In the genomic region with DNA sequence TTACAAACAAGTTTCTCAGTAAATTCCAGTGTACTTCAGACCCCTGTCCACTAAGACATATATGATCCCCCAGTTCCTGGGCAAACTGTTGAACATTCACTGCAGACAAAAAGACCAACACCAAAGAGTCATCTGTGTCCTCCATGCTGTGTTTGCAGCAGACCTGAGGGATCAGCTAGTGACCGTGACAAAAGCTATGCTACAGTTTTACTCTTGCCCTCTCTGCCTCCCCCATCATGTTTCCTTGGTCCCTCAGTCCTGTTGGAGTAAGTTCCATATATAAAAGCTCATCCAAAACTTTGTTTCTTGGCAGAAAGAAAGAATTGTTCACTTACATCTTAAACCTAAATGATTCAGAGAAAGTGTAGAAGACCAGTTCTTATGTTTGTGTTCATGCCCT, we compare ENCODE assay signal across 2 cellular contexts.
TF ChIP-seq lines count a peak whose summit lies in the region.

No MANE protein-coding gene starts in this region.

TF ChIP-seq in SK-N-SH, 30 proteins besides CTCF, POLR2A, EP300 and RAD21:
- TF ChIP-seq, protein P1, sequence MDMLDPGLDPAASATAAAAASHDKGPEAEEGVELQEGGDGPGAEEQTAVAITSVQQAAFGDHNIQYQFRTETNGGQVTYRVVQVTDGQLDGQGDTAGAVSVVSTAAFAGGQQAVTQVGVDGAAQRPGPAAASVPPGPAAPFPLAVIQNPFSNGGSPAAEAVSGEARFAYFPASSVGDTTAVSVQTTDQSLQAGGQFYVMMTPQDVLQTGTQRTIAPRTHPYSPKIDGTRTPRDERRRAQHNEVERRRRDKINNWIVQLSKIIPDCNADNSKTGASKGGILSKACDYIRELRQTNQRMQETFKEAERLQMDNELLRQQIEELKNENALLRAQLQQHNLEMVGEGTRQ (IDR thresholded peaks at IDR 0.05; ENCODE audit: borderline replicate concordance, low read depth, low read length), result no peak
- TF ChIP-seq, protein P2, sequence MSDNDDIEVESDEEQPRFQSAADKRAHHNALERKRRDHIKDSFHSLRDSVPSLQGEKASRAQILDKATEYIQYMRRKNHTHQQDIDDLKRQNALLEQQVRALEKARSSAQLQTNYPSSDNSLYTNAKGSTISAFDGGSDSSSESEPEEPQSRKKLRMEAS (IDR thresholded peaks at IDR 0.05; ENCODE audit: low read depth), result no peak
- no peak for TF ChIP-seq NFIC (IDR thresholded peaks at IDR 0.05; ENCODE audit: borderline replicate concordance)
- TF ChIP-seq, protein P3, sequence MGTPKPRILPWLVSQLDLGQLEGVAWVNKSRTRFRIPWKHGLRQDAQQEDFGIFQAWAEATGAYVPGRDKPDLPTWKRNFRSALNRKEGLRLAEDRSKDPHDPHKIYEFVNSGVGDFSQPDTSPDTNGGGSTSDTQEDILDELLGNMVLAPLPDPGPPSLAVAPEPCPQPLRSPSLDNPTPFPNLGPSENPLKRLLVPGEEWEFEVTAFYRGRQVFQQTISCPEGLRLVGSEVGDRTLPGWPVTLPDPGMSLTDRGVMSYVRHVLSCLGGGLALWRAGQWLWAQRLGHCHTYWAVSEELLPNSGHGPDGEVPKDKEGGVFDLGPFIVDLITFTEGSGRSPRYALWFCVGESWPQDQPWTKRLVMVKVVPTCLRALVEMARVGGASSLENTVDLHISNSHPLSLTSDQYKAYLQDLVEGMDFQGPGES (IDR thresholded peaks at IDR 0.05; ENCODE audit: low read depth, low read length), result no peak
- no peak for TF ChIP-seq SIN3A (IDR thresholded peaks at IDR 0.05; ENCODE audit: borderline replicate concordance, low read depth, low read length)
- no peak for TF ChIP-seq TEAD4 (IDR thresholded peaks at IDR 0.05; ENCODE audit: borderline replicate concordance, insufficient read depth)
- TF ChIP-seq, protein P4, sequence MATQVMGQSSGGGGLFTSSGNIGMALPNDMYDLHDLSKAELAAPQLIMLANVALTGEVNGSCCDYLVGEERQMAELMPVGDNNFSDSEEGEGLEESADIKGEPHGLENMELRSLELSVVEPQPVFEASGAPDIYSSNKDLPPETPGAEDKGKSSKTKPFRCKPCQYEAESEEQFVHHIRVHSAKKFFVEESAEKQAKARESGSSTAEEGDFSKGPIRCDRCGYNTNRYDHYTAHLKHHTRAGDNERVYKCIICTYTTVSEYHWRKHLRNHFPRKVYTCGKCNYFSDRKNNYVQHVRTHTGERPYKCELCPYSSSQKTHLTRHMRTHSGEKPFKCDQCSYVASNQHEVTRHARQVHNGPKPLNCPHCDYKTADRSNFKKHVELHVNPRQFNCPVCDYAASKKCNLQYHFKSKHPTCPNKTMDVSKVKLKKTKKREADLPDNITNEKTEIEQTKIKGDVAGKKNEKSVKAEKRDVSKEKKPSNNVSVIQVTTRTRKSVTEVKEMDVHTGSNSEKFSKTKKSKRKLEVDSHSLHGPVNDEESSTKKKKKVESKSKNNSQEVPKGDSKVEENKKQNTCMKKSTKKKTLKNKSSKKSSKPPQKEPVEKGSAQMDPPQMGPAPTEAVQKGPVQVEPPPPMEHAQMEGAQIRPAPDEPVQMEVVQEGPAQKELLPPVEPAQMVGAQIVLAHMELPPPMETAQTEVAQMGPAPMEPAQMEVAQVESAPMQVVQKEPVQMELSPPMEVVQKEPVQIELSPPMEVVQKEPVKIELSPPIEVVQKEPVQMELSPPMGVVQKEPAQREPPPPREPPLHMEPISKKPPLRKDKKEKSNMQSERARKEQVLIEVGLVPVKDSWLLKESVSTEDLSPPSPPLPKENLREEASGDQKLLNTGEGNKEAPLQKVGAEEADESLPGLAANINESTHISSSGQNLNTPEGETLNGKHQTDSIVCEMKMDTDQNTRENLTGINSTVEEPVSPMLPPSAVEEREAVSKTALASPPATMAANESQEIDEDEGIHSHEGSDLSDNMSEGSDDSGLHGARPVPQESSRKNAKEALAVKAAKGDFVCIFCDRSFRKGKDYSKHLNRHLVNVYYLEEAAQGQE (IDR thresholded peaks at IDR 0.05; ENCODE audit: low read depth, low read length), result no peak
- no peak for TF ChIP-seq YY1 (IDR thresholded peaks at IDR 0.05; ENCODE audit: low read depth)
- no peak for TF ChIP-seq MXI1 (IDR thresholded peaks at IDR 0.05; ENCODE audit: low read depth, low read length)
- no peak for TF ChIP-seq RCOR1 (IDR thresholded peaks at IDR 0.05; ENCODE audit: low read length)
- TF ChIP-seq, protein P5, sequence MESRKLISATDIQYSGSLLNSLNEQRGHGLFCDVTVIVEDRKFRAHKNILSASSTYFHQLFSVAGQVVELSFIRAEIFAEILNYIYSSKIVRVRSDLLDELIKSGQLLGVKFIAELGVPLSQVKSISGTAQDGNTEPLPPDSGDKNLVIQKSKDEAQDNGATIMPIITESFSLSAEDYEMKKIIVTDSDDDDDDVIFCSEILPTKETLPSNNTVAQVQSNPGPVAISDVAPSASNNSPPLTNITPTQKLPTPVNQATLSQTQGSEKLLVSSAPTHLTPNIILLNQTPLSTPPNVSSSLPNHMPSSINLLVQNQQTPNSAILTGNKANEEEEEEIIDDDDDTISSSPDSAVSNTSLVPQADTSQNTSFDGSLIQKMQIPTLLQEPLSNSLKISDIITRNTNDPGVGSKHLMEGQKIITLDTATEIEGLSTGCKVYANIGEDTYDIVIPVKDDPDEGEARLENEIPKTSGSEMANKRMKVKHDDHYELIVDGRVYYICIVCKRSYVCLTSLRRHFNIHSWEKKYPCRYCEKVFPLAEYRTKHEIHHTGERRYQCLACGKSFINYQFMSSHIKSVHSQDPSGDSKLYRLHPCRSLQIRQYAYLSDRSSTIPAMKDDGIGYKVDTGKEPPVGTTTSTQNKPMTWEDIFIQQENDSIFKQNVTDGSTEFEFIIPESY (IDR thresholded peaks at IDR 0.05; ENCODE audit: borderline replicate concordance, low read depth), result no peak
- TF ChIP-seq, protein P6, sequence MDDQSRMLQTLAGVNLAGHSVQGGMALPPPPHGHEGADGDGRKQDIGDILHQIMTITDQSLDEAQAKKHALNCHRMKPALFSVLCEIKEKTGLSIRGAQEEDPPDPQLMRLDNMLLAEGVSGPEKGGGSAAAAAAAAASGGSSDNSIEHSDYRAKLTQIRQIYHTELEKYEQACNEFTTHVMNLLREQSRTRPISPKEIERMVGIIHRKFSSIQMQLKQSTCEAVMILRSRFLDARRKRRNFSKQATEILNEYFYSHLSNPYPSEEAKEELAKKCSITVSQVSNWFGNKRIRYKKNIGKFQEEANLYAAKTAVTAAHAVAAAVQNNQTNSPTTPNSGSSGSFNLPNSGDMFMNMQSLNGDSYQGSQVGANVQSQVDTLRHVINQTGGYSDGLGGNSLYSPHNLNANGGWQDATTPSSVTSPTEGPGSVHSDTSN (IDR thresholded peaks at IDR 0.05), result no peak
TF ChIP-seq in SK-N-SH: peak in this region for 0.

TF ChIP-seq in SK-N-SH treated with all-trans-retinoic acid at 6 μM for 48 hours, 23 proteins besides CTCF, POLR2A, EP300 and RAD21 (continued from another document):
- TF ChIP-seq GLIS3 (CRISPR knock-in tag; IDR thresholded peaks at IDR 0.05), result no peak
- no peak for TF ChIP-seq SNAI2 (CRISPR knock-in tag; IDR thresholded peaks at IDR 0.05)
- TF ChIP-seq ESRRG (CRISPR knock-in tag; IDR thresholded peaks at IDR 0.05), result no peak
- TF ChIP-seq, protein P7, sequence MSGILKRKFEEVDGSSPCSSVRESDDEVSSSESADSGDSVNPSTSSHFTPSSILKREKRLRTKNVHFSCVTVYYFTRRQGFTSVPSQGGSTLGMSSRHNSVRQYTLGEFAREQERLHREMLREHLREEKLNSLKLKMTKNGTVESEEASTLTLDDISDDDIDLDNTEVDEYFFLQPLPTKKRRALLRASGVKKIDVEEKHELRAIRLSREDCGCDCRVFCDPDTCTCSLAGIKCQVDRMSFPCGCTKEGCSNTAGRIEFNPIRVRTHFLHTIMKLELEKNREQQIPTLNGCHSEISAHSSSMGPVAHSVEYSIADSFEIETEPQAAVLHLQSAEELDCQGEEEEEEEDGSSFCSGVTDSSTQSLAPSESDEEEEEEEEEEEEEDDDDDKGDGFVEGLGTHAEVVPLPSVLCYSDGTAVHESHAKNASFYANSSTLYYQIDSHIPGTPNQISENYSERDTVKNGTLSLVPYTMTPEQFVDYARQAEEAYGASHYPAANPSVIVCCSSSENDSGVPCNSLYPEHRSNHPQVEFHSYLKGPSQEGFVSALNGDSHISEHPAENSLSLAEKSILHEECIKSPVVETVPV (CRISPR knock-in tag; IDR thresholded peaks at IDR 0.05), result no peak
- TF ChIP-seq ZC3H10 (CRISPR knock-in tag; IDR thresholded peaks at IDR 0.05), result no peak
- no peak for TF ChIP-seq ZNF8 (CRISPR knock-in tag; IDR thresholded peaks at IDR 0.05)
- no peak for TF ChIP-seq TCF4 (CRISPR knock-in tag; IDR thresholded peaks at IDR 0.05; ENCODE audit: borderline replicate concordance)
- TF ChIP-seq, protein P8, sequence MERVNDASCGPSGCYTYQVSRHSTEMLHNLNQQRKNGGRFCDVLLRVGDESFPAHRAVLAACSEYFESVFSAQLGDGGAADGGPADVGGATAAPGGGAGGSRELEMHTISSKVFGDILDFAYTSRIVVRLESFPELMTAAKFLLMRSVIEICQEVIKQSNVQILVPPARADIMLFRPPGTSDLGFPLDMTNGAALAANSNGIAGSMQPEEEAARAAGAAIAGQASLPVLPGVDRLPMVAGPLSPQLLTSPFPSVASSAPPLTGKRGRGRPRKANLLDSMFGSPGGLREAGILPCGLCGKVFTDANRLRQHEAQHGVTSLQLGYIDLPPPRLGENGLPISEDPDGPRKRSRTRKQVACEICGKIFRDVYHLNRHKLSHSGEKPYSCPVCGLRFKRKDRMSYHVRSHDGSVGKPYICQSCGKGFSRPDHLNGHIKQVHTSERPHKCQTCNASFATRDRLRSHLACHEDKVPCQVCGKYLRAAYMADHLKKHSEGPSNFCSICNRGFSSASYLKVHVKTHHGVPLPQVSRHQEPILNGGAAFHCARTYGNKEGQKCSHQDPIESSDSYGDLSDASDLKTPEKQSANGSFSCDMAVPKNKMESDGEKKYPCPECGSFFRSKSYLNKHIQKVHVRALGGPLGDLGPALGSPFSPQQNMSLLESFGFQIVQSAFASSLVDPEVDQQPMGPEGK (CRISPR knock-in tag; IDR thresholded peaks at IDR 0.05; ENCODE audit: borderline replicate concordance), result no peak
- no peak for TF ChIP-seq ISL1 (CRISPR knock-in tag; IDR thresholded peaks at IDR 0.05)
- no peak for TF ChIP-seq CSDC2 (CRISPR knock-in tag; IDR thresholded peaks at IDR 0.05)
TF ChIP-seq in SK-N-SH treated with all-trans-retinoic acid at 6 μM for 48 hours: peak in this region for 0.
